Comparison of ENCODE assay signal across 8 cellular contexts in the genomic region with DNA sequence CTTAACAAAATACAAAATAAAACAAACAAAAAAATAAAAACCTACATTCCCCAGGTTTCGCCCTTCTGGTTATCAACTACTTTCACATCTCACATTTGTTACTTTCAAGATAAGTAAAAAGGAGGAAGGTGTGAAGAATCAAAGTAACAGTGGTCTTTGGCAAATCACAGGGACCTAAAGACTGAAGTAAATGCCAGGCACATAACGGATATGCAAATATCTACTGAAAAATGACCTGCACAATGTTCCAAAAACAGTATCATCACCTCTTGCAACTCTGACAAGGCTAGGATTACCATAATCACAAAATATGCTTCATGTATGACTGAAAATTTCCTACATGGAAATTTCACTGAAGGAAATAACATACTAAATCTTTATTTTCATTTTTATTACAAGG. TPM values are rescaled to one million over a fixed set of nuclear protein-coding genes. Genes with fewer than 3 reads are reported as not detected.
DNase-seq lines count a peak whose midpoint lies in the region; ATAC-seq, FAIRE-seq and TF ChIP-seq lines count a peak whose summit lies in the region.

No MANE protein-coding gene starts in this region.

- H3K79me2 ChIP-seq in OCI-LY3 (ENCODE audit: low read length) (peaks cover 22% of the 10 kb centered on the region), HepG2 (ENCODE audit: insufficient read depth, low read length) (peaks cover 34% of the 10 kb centered on the region)

- no peak for TF ChIP-seq RAD21 in HepG2 (CRISPR knock-in tag; IDR thresholded peaks at IDR 0.05)

- no peaks in the 10 kb centered on the region for H3K9me3 Mint-ChIP-seq in activated naive CD4-positive, alpha-beta T cell treated with anti-CD3 and anti-CD28 coated beads for 36 hours
- H3K9me3 Mint-ChIP-seq in stimulated activated naive CD8-positive, alpha-beta T cell treated with anti-CD3 and anti-CD28 coated beads, Interleukin-15, Interleukin-2, amounts not matched to agents 100 ng/mL and 50 ng/mL, for 24 hours, result no peaks in the 10 kb centered on the region

- 81 to 90% (median 85%) methylated on average over 2 of the region's 2 CpGs for WGBS in adrenal gland, 4 donors
- WGBS in HepG2 (ENCODE audit: low lambda C conversion rate), result 95% methylated on average over 2 of the region's 2 CpGs

- H3K9ac ChIP-seq in OCI-LY3 (ENCODE audit: low read length) (no peak overlapping the region), HepG2 (ENCODE audit: insufficient read depth, low read depth, low read length) (no peak overlapping the region)

- no peak for TF ChIP-seq POLR2A in adrenal gland (IDR thresholded peaks at IDR 0.05)
- no peak for TF ChIP-seq POLR2A in HepG2 (IDR thresholded peaks at IDR 0.05; ENCODE audit: insufficient read depth in 1 of 2, low read depth in 2 of 2, low read length in 2 of 2)

- no peak for FAIRE-seq in HepG2 (lab: Jason Lieb, UNC)

- no peak for TF ChIP-seq EP300 in HepG2 (IDR thresholded peaks at IDR 0.05; ENCODE audit: low read depth in 2 of 2, low read length in 2 of 2)
- TF ChIP-seq EP300 in HepG2 (CRISPR knock-in tag; IDR thresholded peaks at IDR 0.05; ENCODE audit: borderline replicate concordance), result no peak

- DNase-seq in activated naive CD4-positive, alpha-beta T cell treated with anti-CD3 and anti-CD28 coated beads for 36 hours, result no peak
- DNase-seq in activated naive CD4-positive, alpha-beta T cell treated with anti-CD3 and anti-CD28 coated beads, Interleukin-2, amount 50 U/mL, for 16 hours, result no peak
- no peak for DNase-seq in adrenal gland
- no peak for DNase-seq in SKM-1 treated with dmso at 0.1 percent for 144 hours (lab: John Stamatoyannopoulos, UW; ENCODE audit: unreplicated experiment)
- DNase-seq in HepG2 (ENCODE audit: low spot score), result no peak

- H2AFZ ChIP-seq in OCI-LY3 (ENCODE audit: low read depth, low read length), result no peak overlapping the region
- H2AFZ ChIP-seq in HepG2 (ENCODE audit: low read length), result no peak overlapping the region

- peaks cover 47% of the 10 kb centered on the region for H4K20me1 ChIP-seq in OCI-LY3 (ENCODE audit: insufficient read depth, low read length)
- no peaks in the 10 kb centered on the region for H4K20me1 ChIP-seq in HepG2 (ENCODE audit: insufficient read depth, low read length)

- peak overlapping the region; percentile 58 for H3K4me2 ChIP-seq in OCI-LY3 (ENCODE audit: low read length)
- H3K4me2 ChIP-seq in HepG2 (ENCODE audit: low read depth, low read length), result no peak overlapping the region

- H3K4me3 Mint-ChIP-seq in activated naive CD4-positive, alpha-beta T cell treated with anti-CD3 and anti-CD28 coated beads for 36 hours, result peak overlapping the region; percentile 2
- H3K4me3 Mint-ChIP-seq in stimulated activated naive CD8-positive, alpha-beta T cell treated with anti-CD3 and anti-CD28 coated beads, Interleukin-15, Interleukin-2, amounts not matched to agents 100 ng/mL and 50 ng/mL, for 24 hours, result peak overlapping the region; percentile 4

- ATAC-seq in HG02763 (IDR thresholded peaks at IDR 0.05; ENCODE audit: unreplicated experiment), result peak; percentile 64
- ATAC-seq in HepG2, result no peak

- H3K36me3 ChIP-seq in OCI-LY3 (replicated peaks; ENCODE audit: low read depth, low read length), result peaks cover 8% of the 10 kb centered on the region
- no peaks in the 10 kb centered on the region for H3K36me3 ChIP-seq in adrenal gland (replicated peaks in 1 of 2)
- peaks cover 3 to 34% of the 10 kb centered on the region in 2 experiments for H3K36me3 ChIP-seq in HepG2 (replicated peaks in 1 of 2; ENCODE audit: control insufficient read depth in 1 of 2, insufficient read depth in 2 of 2, low read length in 2 of 2)

- H3K4me3 ChIP-seq in OCI-LY3 (ENCODE audit: low read length) (peak overlapping the region; percentile 21; the same call in 1 of the 2 replicates), adrenal gland (no peak overlapping the region), HepG2 (replicated peaks in 1 of 3; ENCODE audit: insufficient read depth in 1 of 3, low read depth in 2 of 3, low read length in 3 of 3) (no peak overlapping the region)

- TF ChIP-seq CTCF in OCI-LY3 (IDR thresholded peaks at IDR 0.05; ENCODE audit: low read depth, low read length), result no peak
- no peak for TF ChIP-seq CTCF in adrenal gland (IDR thresholded peaks at IDR 0.05)
- TF ChIP-seq CTCF in HepG2 (CRISPR knock-in tag; IDR thresholded peaks at IDR 0.05), result no peak

- H3K27ac ChIP-seq in OCI-LY3 (ENCODE audit: low read length) (no peak overlapping the region; the same call in 1 of the 2 replicates), adrenal gland (no peak overlapping the region), HepG2 (ENCODE audit: extremely low read length, insufficient read depth, low read length) (no peak overlapping the region)

- peaks cover 46% of the 10 kb centered on the region for H3K36me3 Mint-ChIP-seq in activated naive CD4-positive, alpha-beta T cell treated with anti-CD3 and anti-CD28 coated beads for 36 hours (ENCODE audit: low read depth)
- peaks cover 76% of the 10 kb centered on the region for H3K36me3 Mint-ChIP-seq in stimulated activated naive CD8-positive, alpha-beta T cell treated with anti-CD3 and anti-CD28 coated beads, Interleukin-15, Interleukin-2, amounts not matched to agents 100 ng/mL and 50 ng/mL, for 24 hours (ENCODE audit: low read depth)

- H3K4me1 ChIP-seq in OCI-LY3 (ENCODE audit: low read length) (peaks cover 13% of the 10 kb centered on the region), adrenal gland (replicated peaks in 1 of 2) (no peaks in the 10 kb centered on the region), HepG2 (ENCODE audit: insufficient read depth, low read length) (no peaks in the 10 kb centered on the region)

- in situ Hi-C loops in HepG2 (cut with HindIII; ENCODE audit: extremely low pct_ligation_motif_present, low pct_unique_long_range_greater_than_20kb), result no loop called here

- intact Hi-C loops in activated naive CD4-positive, alpha-beta T cell treated with anti-CD3 and anti-CD28 coated beads for 36 hours (cut with micrococcal nuclease), result loop anchor here (1.0 to 5.0 kb wide), 5 partner anchors 15 to 149 kb away; no protein-coding TSS in a partner anchor
- intact Hi-C loops in adrenal gland (cut with DNase I), result no loop called here
- intact Hi-C loops in HepG2 (cut with micrococcal nuclease; ENCODE audit: unreplicated experiment), result no loop called here

- peak overlapping the region; percentile 82 for H3K27ac Mint-ChIP-seq in activated naive CD4-positive, alpha-beta T cell treated with anti-CD3 and anti-CD28 coated beads for 36 hours
- peak overlapping the region; percentile 97 for H3K27ac Mint-ChIP-seq in stimulated activated naive CD8-positive, alpha-beta T cell treated with anti-CD3 and anti-CD28 coated beads, Interleukin-15, Interleukin-2, amounts not matched to agents 100 ng/mL and 50 ng/mL, for 24 hours

- H3K27me3 ChIP-seq in OCI-LY3 (ENCODE audit: low read depth, low read length) (no peaks in the 10 kb centered on the region), adrenal gland (no peaks in the 10 kb centered on the region), HepG2 (ENCODE audit: control insufficient read depth in 1 of 2, insufficient read depth in 2 of 2, low read length in 2 of 2) (no peaks in the 10 kb centered on the region)

- CTCF ChIA-PET in activated naive CD4-positive, alpha-beta T cell treated with anti-CD3 and anti-CD28 coated beads for 36 hours (lab: Charles Lee), result no interaction called here
- CTCF ChIA-PET in HepG2 (lab: Yijun Ruan, JAX; ENCODE audit: low intra/inter-chr PET ratio, low total read pairs), result no interaction called here

- POLR2A ChIA-PET in HepG2 (lab: Yijun Ruan, JAX), result no interaction called here

- no TSS peak for BruUV-seq in HepG2 (replicated peaks; lab: Mats Ljungman, UMichigan)

- H3K4me1 Mint-ChIP-seq in activated naive CD4-positive, alpha-beta T cell treated with anti-CD3 and anti-CD28 coated beads for 36 hours (ENCODE audit: low read depth), result peaks cover 51% of the 10 kb centered on the region
- peaks cover 56% of the 10 kb centered on the region for H3K4me1 Mint-ChIP-seq in stimulated activated naive CD8-positive, alpha-beta T cell treated with anti-CD3 and anti-CD28 coated beads, Interleukin-15, Interleukin-2, amounts not matched to agents 100 ng/mL and 50 ng/mL, for 24 hours (ENCODE audit: low read depth)

- H3K9me3 ChIP-seq in OCI-LY3 (ENCODE audit: insufficient read depth, low read length), result no peaks in the 10 kb centered on the region
- H3K9me3 ChIP-seq in adrenal gland (replicated peaks in 1 of 3), result no peaks in the 10 kb centered on the region
- H3K9me3 ChIP-seq in HepG2 (ENCODE audit: low read length), result no peaks in the 10 kb centered on the region

- H3K27me3 Mint-ChIP-seq in activated naive CD4-positive, alpha-beta T cell treated with anti-CD3 and anti-CD28 coated beads for 36 hours (ENCODE audit: low read depth), result no peaks in the 10 kb centered on the region
- H3K27me3 Mint-ChIP-seq in stimulated activated naive CD8-positive, alpha-beta T cell treated with anti-CD3 and anti-CD28 coated beads, Interleukin-15, Interleukin-2, amounts not matched to agents 100 ng/mL and 50 ng/mL, for 24 hours, result no peaks in the 10 kb centered on the region

RNA-seq across cellular contexts. Expression of a gene that starts 29.3 kb away (rescaled TPM):
- total RNA-seq in activated naive CD4-positive, alpha-beta T cell treated with anti-CD3 and anti-CD28 coated beads for 36 hours, result 10 to 100 TPM; 37.4 to 37.6 TPM
- total RNA-seq in adrenal gland (10 to 100 TPM; 27.4 to 80.0 (median 33.9) TPM), HepG2 (2016; rRNA removed; fragmentation: Illumina TruSeq; extraction: Trizol) (51.3 and 69.9 TPM in 2 replicates)
- polyA plus RNA-seq in adrenal gland (10 to 100 TPM; 33.4 to 66.4 (median 47.1) TPM), HepG2 (2011; rRNA removed) (15.0 and 20.5 TPM in 2 replicates)
- 29.6 and 29.8 TPM in 2 replicates for total RNA-seq in HepG2 (2016; cell fraction: cytosol; rRNA removed; fragmentation: Illumina TruSeq; extraction: Trizol; ENCODE audit: low read depth)
- 50.2 and 74.8 TPM in 2 replicates for total RNA-seq in HepG2 (2016; cell fraction: insoluble cytoplasmic fraction; rRNA removed; fragmentation: Illumina TruSeq; extraction: Trizol)
- 43.1 and 50.1 TPM in 2 replicates for total RNA-seq in HepG2 (2016; cell fraction: membrane; rRNA removed; fragmentation: Illumina TruSeq; extraction: Trizol)
- total RNA-seq in HepG2 (2016; cell fraction: nucleus; rRNA removed; fragmentation: Illumina TruSeq; extraction: Trizol), result 44.2 and 48.1 TPM in 2 replicates
- polyA plus RNA-seq in HepG2 (2011; cell fraction: cytosol; rRNA removed), result 9.4 and 15.8 TPM in 2 replicates
- polyA plus RNA-seq in HepG2 (2011; cell fraction: nucleus; rRNA removed), result 9.0 and 10.7 TPM in 2 replicates
- polyA plus RNA-seq in HepG2 (2012), result 20.6 and 22.4 TPM in 2 replicates
- 12.9 and 14.0 TPM in 2 replicates for polyA plus RNA-seq in HepG2 (2016; cell fraction: cytosol; fragmentation: Illumina TruSeq; extraction: Trizol; ENCODE audit: low read depth)
- 55.5 and 57.5 TPM in 2 replicates for polyA plus RNA-seq in HepG2 (2016; cell fraction: insoluble cytoplasmic fraction; fragmentation: Illumina TruSeq; extraction: Trizol; ENCODE audit: low read depth)
- polyA plus RNA-seq in HepG2 (2016; cell fraction: membrane; fragmentation: Illumina TruSeq; extraction: Trizol; ENCODE audit: low read depth), result 28.6 and 30.4 TPM in 2 replicates
- 26.9 and 28.0 TPM in 2 replicates for polyA plus RNA-seq in HepG2 (2016; cell fraction: nucleus; fragmentation: Illumina TruSeq; extraction: Trizol; ENCODE audit: insufficient read depth, low read depth)
- polyA minus RNA-seq in HepG2 (2011; rRNA and poly(A)+ RNA removed; ENCODE audit: low replicate concordance), result 18.7 and 51.1 TPM in 2 replicates
- polyA minus RNA-seq in HepG2 (2011; cell fraction: cytosol; rRNA and poly(A)+ RNA removed), result 22.5 and 23.4 TPM in 2 replicates
- 118 and 125 TPM in 2 replicates for polyA minus RNA-seq in HepG2 (2011; cell fraction: nucleus; rRNA and poly(A)+ RNA removed)
